Comparison of ENCODE assay signal across 20 cellular contexts in the genomic region with DNA sequence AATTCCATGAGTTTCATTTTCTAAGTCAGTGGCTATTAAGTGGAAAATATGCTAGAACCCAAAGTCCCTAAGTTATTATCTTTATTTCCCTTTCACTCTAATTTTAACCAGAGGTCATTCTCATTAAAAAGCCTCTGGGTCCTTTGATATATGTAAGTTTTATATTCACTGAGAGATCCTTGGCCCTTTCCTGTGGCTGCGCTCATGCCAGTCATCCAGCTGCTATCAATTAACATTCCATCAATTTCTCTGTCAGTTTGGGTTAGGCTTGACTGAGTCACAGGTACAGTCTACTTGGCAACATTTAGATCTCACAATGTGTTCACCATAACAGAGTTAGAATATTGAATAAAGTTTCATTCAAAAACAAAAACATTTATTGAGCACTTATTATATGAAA. TPM values are rescaled to one million over a fixed set of nuclear protein-coding genes. Genes with fewer than 3 reads are reported as not detected.
DNase-seq lines count a peak whose midpoint lies in the region; ATAC-seq and TF ChIP-seq lines count a peak whose summit lies in the region.
"Had no signal": no experiment of that assay in that cellular context is flagged by ENCODE, and none has a peak within 500 bp of the region (broad histone marks: within the 10 kb centered on the region; RNA-seq: fewer than 3 reads in every experiment).

No MANE protein-coding gene starts in this region.

- H3K9ac ChIP-seq in adipocyte (ENCODE audit: low read length) = no peak overlapping the region
- H3K9ac ChIP-seq: KMS-11 had no signal

- no peaks in the 10 kb centered on the region for H3K4me1 Mint-ChIP-seq in stimulated activated naive CD8-positive, alpha-beta T cell treated with anti-CD3 and anti-CD28 coated beads, Interleukin-15, amount 100 ng/mL, for 72 hours
- H3K4me1 Mint-ChIP-seq: activated naive CD4-positive, alpha-beta T cell treated with anti-CD3 and anti-CD28 coated beads, Interleukin-2, amount 10 ng/mL, durations not matched to agents 7 days and 5 days; nephron progenitor cell had no signal

- peak overlapping the region; percentile 74 for H3K27ac ChIP-seq in ACC112 (ENCODE audit: low read depth, low read length)
- H3K27ac ChIP-seq in psoas muscle = no peak overlapping the region
- H3K27ac ChIP-seq: KMS-11, tibial nerve, VCaP had no signal

- DNase-seq in HCEC 1CT (peak; percentile 76), adipocyte (ENCODE audit: low read depth) (peak; percentile 66), foreskin fibroblast (peak; percentile 79 to 89), omental fat pad (ENCODE audit: low spot score) (no peak), UCSD-AML1 (lab: John Stamatoyannopoulos, UW; ENCODE audit: unreplicated experiment) (no peak), psoas muscle (no peak)
- DNase-seq in stimulated activated naive CD8-positive, alpha-beta T cell treated with anti-CD3 and anti-CD28 coated beads, Interleukin-15, amount 100 ng/mL, for 72 hours = no peak
- DNase-seq: activated CD4-positive, alpha-beta T cell treated with anti-CD3 and anti-CD28 coated beads, Interleukin-2, amount 50 U/mL, for 4 hours; activated naive CD4-positive, alpha-beta T cell treated with anti-CD3 and anti-CD28 coated beads, Interleukin-2, amount 10 ng/mL, durations not matched to agents 7 days and 5 days; activated T-cell treated with anti-CD3 and anti-CD28 coated beads, Interleukin-2, amount 50 U/mL, for 1 hour; dermis blood vessel endothelial cell; kidney glomerular epithelial cell; NCI-H1417 treated with DMSO at 0.1 percent for 48 hours; nephron progenitor cell; RPMI8226; stimulated activated naive CD4-positive, alpha-beta T cell had no signal

- no peaks in the 10 kb centered on the region for H3K79me2 ChIP-seq in ACC112 (ENCODE audit: control insufficient read depth, insufficient read depth, low read length, unreplicated experiment)

- TF ChIP-seq CTCF in foreskin fibroblast (IDR thresholded peaks at IDR 0.05; ENCODE audit: low read depth, low read length) (no peak), omental fat pad (IDR thresholded peaks at IDR 0.05) (no peak), psoas muscle (IDR thresholded peaks at IDR 0.05) (no peak)

- no peak overlapping the region for H3K27ac Mint-ChIP-seq in stimulated activated naive CD8-positive, alpha-beta T cell treated with anti-CD3 and anti-CD28 coated beads, Interleukin-15, amount 100 ng/mL, for 72 hours
- H3K27ac Mint-ChIP-seq: activated naive CD4-positive, alpha-beta T cell treated with anti-CD3 and anti-CD28 coated beads, Interleukin-2, amount 10 ng/mL, durations not matched to agents 7 days and 5 days; nephron progenitor cell had no signal

- H3K9me3 Mint-ChIP-seq in stimulated activated naive CD8-positive, alpha-beta T cell treated with anti-CD3 and anti-CD28 coated beads, Interleukin-15, amount 100 ng/mL, for 72 hours = peaks cover 10 to 30% of the 10 kb centered on the region in 2 donors

- intact Hi-C loops in psoas muscle (cut with DNase I) = no loop called here

- peak overlapping the region; percentile 79 for H2AFZ ChIP-seq in ACC112 (ENCODE audit: low read length, unreplicated experiment)

- ATAC-seq in omental fat pad (ENCODE audit: low FRiP score) (no peak), psoas muscle (no peak)
- no peak for ATAC-seq in stimulated activated naive CD8-positive, alpha-beta T cell treated with anti-CD3 and anti-CD28 coated beads, Interleukin-15, amount 100 ng/mL, for 72 hours

- H3K4me1 ChIP-seq in ACC112 (ENCODE audit: control insufficient read depth, insufficient read depth, low read length, unreplicated experiment) (peaks cover 18% of the 10 kb centered on the region), adipocyte (ENCODE audit: control insufficient read depth, insufficient read depth, low read length) (peaks cover 12% of the 10 kb centered on the region), psoas muscle (no peaks in the 10 kb centered on the region)
- H3K4me1 ChIP-seq: tibial nerve had no signal

- peak overlapping the region; percentile 53 for H3K4me3 ChIP-seq in ACC112 (ENCODE audit: low read depth, low read length)
- H3K4me3 ChIP-seq in adipocyte (ENCODE audit: low read length) = no peak overlapping the region
- H3K4me3 ChIP-seq in foreskin fibroblast (ENCODE audit: low read depth in 1 of 2, low read length in 2 of 2) = no peak overlapping the region
- no peak overlapping the region for H3K4me3 ChIP-seq in psoas muscle
- H3K4me3 ChIP-seq: tibial nerve had no signal

- H3K27me3 ChIP-seq in ACC112 (ENCODE audit: insufficient read depth, low read length) = no peaks in the 10 kb centered on the region
- H3K27me3 ChIP-seq in adipocyte (replicated peaks; ENCODE audit: control insufficient read depth, insufficient read depth, low read length) = no peaks in the 10 kb centered on the region
- H3K27me3 ChIP-seq in psoas muscle (ENCODE audit: insufficient read depth in 3 of 3, low read length in 2 of 3) = no peaks in the 10 kb centered on the region
- H3K27me3 ChIP-seq: tibial nerve had no signal

- H3K36me3 ChIP-seq in ACC112 (ENCODE audit: insufficient read depth, low read length) = no peaks in the 10 kb centered on the region
- no peaks in the 10 kb centered on the region for H3K36me3 ChIP-seq in adipocyte (ENCODE audit: control insufficient read depth, insufficient read depth, low read length, severe bottlenecking)
- no peaks in the 10 kb centered on the region for H3K36me3 ChIP-seq in psoas muscle (ENCODE audit: insufficient read depth in 1 of 2, low read depth in 1 of 2)
- H3K36me3 ChIP-seq: tibial nerve had no signal

- no peaks in the 10 kb centered on the region for H3K27me3 Mint-ChIP-seq in stimulated activated naive CD8-positive, alpha-beta T cell treated with anti-CD3 and anti-CD28 coated beads, Interleukin-15, amount 100 ng/mL, for 72 hours

- 91 to 97% (median 96%) methylated on average over 1 of the region's 1 CpG for WGBS in psoas muscle, 3 donors

- H3K9me3 ChIP-seq in adipocyte (ENCODE audit: control insufficient read depth, low read length) (peaks cover 11% of the 10 kb centered on the region), psoas muscle (peaks cover 6% of the 10 kb centered on the region)

- no peak overlapping the region for H3K4me3 Mint-ChIP-seq in stimulated activated naive CD8-positive, alpha-beta T cell treated with anti-CD3 and anti-CD28 coated beads, Interleukin-15, amount 100 ng/mL, for 72 hours
- H3K4me3 Mint-ChIP-seq: activated naive CD4-positive, alpha-beta T cell treated with anti-CD3 and anti-CD28 coated beads, Interleukin-2, amount 10 ng/mL, durations not matched to agents 7 days and 5 days; nephron progenitor cell had no signal

RNA-seq across cellular contexts. Expression of gene FBN1, which starts 58.0 kb away (rescaled TPM):
- total RNA-seq in omental fat pad (100 to 1,000 TPM in 3 of 4 donors, 10 to 100 TPM in 1; 91.5 to 413 (median 137) TPM), psoas muscle (10 to 100 TPM; 16.4 to 40.6 (median 20.1) TPM)
- 1 to 10 TPM; 7.7 to 8.0 (median 7.9) TPM for polyA plus RNA-seq in psoas muscle

Comparison
In these comparisons a context has a peak if more than half of its experiments do, and no peak if none do; other contexts are left out.
1. DNase-seq: peak in HCEC 1CT (single experiment), adipocyte (single experiment) and foreskin fibroblast (2 of 2); none in omental fat pad (single experiment), UCSD-AML1 (single experiment), psoas muscle (0 of 2) and stimulated activated naive CD8-positive, alpha-beta T cell treated with anti-CD3 and anti-CD28 coated beads, Interleukin-15, amount 100 ng/mL, for 72 hours (0 of 2).